Comparison of ENCODE assay signal across 1 cellular context in the genomic region with DNA sequence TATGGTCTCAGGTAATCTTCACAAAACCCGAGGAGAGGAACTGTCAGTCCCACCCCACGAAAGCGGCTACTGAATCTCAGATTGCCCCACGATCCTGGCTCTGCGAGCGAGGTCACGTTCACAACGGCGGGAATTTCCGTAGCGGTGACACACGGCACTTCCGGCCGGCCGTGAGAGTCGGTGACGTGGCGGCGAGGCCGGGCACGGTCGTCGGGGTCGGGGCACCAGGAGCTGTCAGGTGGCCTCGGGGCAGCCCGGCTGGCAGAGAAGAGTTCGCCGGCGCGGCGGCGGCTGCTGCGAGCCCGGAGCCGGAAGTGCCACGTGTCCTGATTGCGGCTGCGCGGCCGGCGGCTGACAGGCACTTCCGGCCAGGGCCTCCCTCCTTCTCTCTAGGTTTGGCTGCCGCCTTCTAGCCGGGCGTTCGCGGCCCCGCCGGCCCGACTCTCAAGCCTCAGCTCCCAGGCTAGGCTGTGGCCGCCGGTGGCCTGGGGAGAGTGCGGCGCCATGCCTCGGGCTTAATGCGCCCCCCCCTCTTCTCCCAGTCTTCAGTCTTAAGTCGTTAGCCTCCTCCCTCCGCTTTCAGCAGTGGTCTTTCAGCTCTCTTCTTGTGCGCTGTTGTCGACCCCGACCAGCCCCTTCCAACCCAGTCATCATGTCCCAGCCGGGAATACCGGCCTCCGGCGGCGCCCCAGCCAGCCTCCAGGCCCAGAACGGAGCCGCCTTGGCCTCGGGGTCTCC.
A peak's percentile ranks its signal among the peaks of the same experiment; 100 is the strongest.
TF ChIP-seq lines count a peak whose summit lies in the region.

A gene (plus strand): TSS at position 361 of the 738 bp plus-strand sequence. CDS start 292 bp downstream, at position 653.

TF ChIP-seq in K562, 482 proteins besides CTCF, POLR2A, EP300 and RAD21 (continued from another document and continues in another):
- TF ChIP-seq, protein P1, sequence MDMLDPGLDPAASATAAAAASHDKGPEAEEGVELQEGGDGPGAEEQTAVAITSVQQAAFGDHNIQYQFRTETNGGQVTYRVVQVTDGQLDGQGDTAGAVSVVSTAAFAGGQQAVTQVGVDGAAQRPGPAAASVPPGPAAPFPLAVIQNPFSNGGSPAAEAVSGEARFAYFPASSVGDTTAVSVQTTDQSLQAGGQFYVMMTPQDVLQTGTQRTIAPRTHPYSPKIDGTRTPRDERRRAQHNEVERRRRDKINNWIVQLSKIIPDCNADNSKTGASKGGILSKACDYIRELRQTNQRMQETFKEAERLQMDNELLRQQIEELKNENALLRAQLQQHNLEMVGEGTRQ (CRISPR knock-in tag; IDR thresholded peaks at IDR 0.05): peak; percentile 46; the same call in 1 of the 2 replicates
- no peak for TF ChIP-seq CAMTA2 (CRISPR knock-in tag; conservative IDR thresholded peaks at IDR 0.05)
- no peak for TF ChIP-seq MTF1 (CRISPR knock-in tag; IDR thresholded peaks at IDR 0.05; ENCODE audit: borderline replicate concordance)
- TF ChIP-seq ZNF212 (CRISPR knock-in tag; IDR thresholded peaks at IDR 0.05): no peak
- peak; percentile 53 for TF ChIP-seq BRD4 (IDR thresholded peaks at IDR 0.05)
- TF ChIP-seq GABPB2 (CRISPR knock-in tag; conservative IDR thresholded peaks at IDR 0.05): no peak
- TF ChIP-seq, protein P2, sequence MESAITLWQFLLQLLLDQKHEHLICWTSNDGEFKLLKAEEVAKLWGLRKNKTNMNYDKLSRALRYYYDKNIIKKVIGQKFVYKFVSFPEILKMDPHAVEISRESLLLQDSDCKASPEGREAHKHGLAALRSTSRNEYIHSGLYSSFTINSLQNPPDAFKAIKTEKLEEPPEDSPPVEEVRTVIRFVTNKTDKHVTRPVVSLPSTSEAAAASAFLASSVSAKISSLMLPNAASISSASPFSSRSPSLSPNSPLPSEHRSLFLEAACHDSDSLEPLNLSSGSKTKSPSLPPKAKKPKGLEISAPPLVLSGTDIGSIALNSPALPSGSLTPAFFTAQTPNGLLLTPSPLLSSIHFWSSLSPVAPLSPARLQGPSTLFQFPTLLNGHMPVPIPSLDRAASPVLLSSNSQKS (CRISPR knock-in tag; IDR thresholded peaks at IDR 0.05): no peak
- peak; percentile 73 to 89; a peak in 3 of 4 replicates for TF ChIP-seq SIN3A (IDR thresholded peaks at IDR 0.05; ENCODE audit: borderline replicate concordance in 2 of 2, control insufficient read depth in 1 of 2, low read depth in 2 of 2, low read length in 2 of 2)
- TF ChIP-seq EP400 (IDR thresholded peaks at IDR 0.05): peak; percentile 99
- no peak for TF ChIP-seq SAFB (IDR thresholded peaks at IDR 0.05; ENCODE audit: borderline replicate concordance, low read depth, low read length)
- TF ChIP-seq ELF1 (tag; IDR thresholded peaks at IDR 0.05): peak; percentile 91
- TF ChIP-seq, protein P3, sequence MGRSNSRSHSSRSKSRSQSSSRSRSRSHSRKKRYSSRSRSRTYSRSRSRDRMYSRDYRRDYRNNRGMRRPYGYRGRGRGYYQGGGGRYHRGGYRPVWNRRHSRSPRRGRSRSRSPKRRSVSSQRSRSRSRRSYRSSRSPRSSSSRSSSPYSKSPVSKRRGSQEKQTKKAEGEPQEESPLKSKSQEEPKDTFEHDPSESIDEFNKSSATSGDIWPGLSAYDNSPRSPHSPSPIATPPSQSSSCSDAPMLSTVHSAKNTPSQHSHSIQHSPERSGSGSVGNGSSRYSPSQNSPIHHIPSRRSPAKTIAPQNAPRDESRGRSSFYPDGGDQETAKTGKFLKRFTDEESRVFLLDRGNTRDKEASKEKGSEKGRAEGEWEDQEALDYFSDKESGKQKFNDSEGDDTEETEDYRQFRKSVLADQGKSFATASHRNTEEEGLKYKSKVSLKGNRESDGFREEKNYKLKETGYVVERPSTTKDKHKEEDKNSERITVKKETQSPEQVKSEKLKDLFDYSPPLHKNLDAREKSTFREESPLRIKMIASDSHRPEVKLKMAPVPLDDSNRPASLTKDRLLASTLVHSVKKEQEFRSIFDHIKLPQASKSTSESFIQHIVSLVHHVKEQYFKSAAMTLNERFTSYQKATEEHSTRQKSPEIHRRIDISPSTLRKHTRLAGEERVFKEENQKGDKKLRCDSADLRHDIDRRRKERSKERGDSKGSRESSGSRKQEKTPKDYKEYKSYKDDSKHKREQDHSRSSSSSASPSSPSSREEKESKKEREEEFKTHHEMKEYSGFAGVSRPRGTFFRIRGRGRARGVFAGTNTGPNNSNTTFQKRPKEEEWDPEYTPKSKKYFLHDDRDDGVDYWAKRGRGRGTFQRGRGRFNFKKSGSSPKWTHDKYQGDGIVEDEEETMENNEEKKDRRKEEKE (IDR thresholded peaks at IDR 0.05; ENCODE audit: borderline replicate concordance in 1 of 2, control insufficient read depth in 1 of 2, low read depth in 2 of 2, low read length in 1 of 2): peak in 1 of 2 experiments; percentile 74; a peak in 1 of 4 replicates
- TF ChIP-seq ZEB2 (IDR thresholded peaks at IDR 0.05): peak; percentile 17; the same call in 1 of the 2 replicates
- TF ChIP-seq, protein P4, sequence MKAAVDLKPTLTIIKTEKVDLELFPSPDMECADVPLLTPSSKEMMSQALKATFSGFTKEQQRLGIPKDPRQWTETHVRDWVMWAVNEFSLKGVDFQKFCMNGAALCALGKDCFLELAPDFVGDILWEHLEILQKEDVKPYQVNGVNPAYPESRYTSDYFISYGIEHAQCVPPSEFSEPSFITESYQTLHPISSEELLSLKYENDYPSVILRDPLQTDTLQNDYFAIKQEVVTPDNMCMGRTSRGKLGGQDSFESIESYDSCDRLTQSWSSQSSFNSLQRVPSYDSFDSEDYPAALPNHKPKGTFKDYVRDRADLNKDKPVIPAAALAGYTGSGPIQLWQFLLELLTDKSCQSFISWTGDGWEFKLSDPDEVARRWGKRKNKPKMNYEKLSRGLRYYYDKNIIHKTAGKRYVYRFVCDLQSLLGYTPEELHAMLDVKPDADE (conservative IDR thresholded peaks at IDR 0.05; ENCODE audit: control insufficient read depth, low read depth, low read length): peak; percentile 60
- no peak for TF ChIP-seq ZNF384 (IDR thresholded peaks at IDR 0.05; ENCODE audit: low read depth, low read length)
- TF ChIP-seq ZNF561 (CRISPR knock-in tag; conservative IDR thresholded peaks at IDR 0.05): no peak
- TF ChIP-seq, protein P5, sequence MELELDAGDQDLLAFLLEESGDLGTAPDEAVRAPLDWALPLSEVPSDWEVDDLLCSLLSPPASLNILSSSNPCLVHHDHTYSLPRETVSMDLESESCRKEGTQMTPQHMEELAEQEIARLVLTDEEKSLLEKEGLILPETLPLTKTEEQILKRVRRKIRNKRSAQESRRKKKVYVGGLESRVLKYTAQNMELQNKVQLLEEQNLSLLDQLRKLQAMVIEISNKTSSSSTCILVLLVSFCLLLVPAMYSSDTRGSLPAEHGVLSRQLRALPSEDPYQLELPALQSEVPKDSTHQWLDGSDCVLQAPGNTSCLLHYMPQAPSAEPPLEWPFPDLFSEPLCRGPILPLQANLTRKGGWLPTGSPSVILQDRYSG (tag; conservative IDR thresholded peaks at IDR 0.05; ENCODE audit: low read depth): peak; percentile 95
- no peak for TF ChIP-seq GTF2A2 (tag; IDR thresholded peaks at IDR 0.05)
- TF ChIP-seq ELF2 (CRISPR knock-in tag; IDR thresholded peaks at IDR 0.05): peak; percentile 76; the same call in 1 of the 2 replicates
- TF ChIP-seq, protein P6, sequence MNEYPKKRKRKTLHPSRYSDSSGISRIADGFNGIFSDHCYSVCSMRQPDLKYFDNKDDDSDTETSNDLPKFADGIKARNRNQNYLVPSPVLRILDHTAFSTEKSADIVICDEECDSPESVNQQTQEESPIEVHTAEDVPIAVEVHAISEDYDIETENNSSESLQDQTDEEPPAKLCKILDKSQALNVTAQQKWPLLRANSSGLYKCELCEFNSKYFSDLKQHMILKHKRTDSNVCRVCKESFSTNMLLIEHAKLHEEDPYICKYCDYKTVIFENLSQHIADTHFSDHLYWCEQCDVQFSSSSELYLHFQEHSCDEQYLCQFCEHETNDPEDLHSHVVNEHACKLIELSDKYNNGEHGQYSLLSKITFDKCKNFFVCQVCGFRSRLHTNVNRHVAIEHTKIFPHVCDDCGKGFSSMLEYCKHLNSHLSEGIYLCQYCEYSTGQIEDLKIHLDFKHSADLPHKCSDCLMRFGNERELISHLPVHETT (CRISPR knock-in tag; conservative IDR thresholded peaks at IDR 0.05 in 1 of 2, IDR thresholded peaks at IDR 0.05 in 1 of 2): peak in 1 of 2 experiments; percentile 88; a peak in 2 of 4 replicates
- TF ChIP-seq TRIM28 (IDR thresholded peaks at IDR 0.05): no peak
- TF ChIP-seq, protein P7, sequence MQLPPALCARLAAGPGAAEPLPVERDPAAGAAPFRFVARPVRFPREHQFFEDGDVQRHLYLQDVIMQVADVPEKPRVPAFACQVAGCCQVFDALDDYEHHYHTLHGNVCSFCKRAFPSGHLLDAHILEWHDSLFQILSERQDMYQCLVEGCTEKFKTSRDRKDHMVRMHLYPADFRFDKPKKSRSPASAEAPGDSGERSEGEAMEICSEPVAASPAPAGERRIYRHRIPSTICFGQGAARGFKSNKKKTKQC (CRISPR knock-in tag; IDR thresholded peaks at IDR 0.05): peak; percentile 68; the same call in 1 of the 2 replicates
- peak; percentile 65; the same call in 1 of the 2 replicates for TF ChIP-seq KLF1 (tag; IDR thresholded peaks at IDR 0.05)
- TF ChIP-seq ZNF444 (CRISPR knock-in tag; IDR thresholded peaks at IDR 0.05): no peak
- TF ChIP-seq NR2F6 (CRISPR knock-in tag; IDR thresholded peaks at IDR 0.05): no peak
- TF ChIP-seq ZNF830 (CRISPR knock-in tag; IDR thresholded peaks at IDR 0.05): 0 out of 2 replicates have a peak, but pooled peaks have one; percentile 59
- TF ChIP-seq MAFK (IDR thresholded peaks at IDR 0.05; ENCODE audit: low read length): no peak
- 0 out of 4 replicates have a peak, but pooled peaks of 1 of the 2 experiments have one; percentile 35 for TF ChIP-seq SRF (CRISPR knock-in tag; IDR thresholded peaks at IDR 0.05)
- TF ChIP-seq CEBPG (CRISPR knock-in tag; IDR thresholded peaks at IDR 0.05): 0 out of 2 replicates have a peak, but pooled peaks have one; percentile 48
- no peak for TF ChIP-seq CEBPG (tag; conservative IDR thresholded peaks at IDR 0.05 in 1 of 2, IDR thresholded peaks at IDR 0.05 in 1 of 2)
- TF ChIP-seq SIRT6 (IDR thresholded peaks at IDR 0.05; ENCODE audit: low read depth, low read length): no peak
- TF ChIP-seq, protein P8, sequence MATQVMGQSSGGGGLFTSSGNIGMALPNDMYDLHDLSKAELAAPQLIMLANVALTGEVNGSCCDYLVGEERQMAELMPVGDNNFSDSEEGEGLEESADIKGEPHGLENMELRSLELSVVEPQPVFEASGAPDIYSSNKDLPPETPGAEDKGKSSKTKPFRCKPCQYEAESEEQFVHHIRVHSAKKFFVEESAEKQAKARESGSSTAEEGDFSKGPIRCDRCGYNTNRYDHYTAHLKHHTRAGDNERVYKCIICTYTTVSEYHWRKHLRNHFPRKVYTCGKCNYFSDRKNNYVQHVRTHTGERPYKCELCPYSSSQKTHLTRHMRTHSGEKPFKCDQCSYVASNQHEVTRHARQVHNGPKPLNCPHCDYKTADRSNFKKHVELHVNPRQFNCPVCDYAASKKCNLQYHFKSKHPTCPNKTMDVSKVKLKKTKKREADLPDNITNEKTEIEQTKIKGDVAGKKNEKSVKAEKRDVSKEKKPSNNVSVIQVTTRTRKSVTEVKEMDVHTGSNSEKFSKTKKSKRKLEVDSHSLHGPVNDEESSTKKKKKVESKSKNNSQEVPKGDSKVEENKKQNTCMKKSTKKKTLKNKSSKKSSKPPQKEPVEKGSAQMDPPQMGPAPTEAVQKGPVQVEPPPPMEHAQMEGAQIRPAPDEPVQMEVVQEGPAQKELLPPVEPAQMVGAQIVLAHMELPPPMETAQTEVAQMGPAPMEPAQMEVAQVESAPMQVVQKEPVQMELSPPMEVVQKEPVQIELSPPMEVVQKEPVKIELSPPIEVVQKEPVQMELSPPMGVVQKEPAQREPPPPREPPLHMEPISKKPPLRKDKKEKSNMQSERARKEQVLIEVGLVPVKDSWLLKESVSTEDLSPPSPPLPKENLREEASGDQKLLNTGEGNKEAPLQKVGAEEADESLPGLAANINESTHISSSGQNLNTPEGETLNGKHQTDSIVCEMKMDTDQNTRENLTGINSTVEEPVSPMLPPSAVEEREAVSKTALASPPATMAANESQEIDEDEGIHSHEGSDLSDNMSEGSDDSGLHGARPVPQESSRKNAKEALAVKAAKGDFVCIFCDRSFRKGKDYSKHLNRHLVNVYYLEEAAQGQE (CRISPR knock-in tag; IDR thresholded peaks at IDR 0.05; ENCODE audit: low read depth): peak; percentile 37; the same call in 1 of the 2 replicates
- TF ChIP-seq ZNF507 (tag; conservative IDR thresholded peaks at IDR 0.05): no peak
- peak; percentile 64 for TF ChIP-seq E2F3 (CRISPR knock-in tag; IDR thresholded peaks at IDR 0.05)
- no peak for TF ChIP-seq TCF7 (IDR thresholded peaks at IDR 0.05; ENCODE audit: borderline replicate concordance)
- peak; percentile 89; the same call in 1 of the 2 replicates for TF ChIP-seq TGIF2 (CRISPR knock-in tag; IDR thresholded peaks at IDR 0.05)
- no peak for TF ChIP-seq ZSCAN29 (IDR thresholded peaks at IDR 0.05)
- TF ChIP-seq BACH1 (tag; IDR thresholded peaks at IDR 0.05): no peak
- TF ChIP-seq HNRNPLL (IDR thresholded peaks at IDR 0.05; ENCODE audit: low read depth, low read length, poor library complexity, severe bottlenecking): peak; percentile 46
- peak; percentile 95 for TF ChIP-seq ETV5 (CRISPR knock-in tag; IDR thresholded peaks at IDR 0.05; ENCODE audit: low read depth)
- peak; percentile 94 for TF ChIP-seq MTA3 (IDR thresholded peaks at IDR 0.05; ENCODE audit: borderline replicate concordance)
- no peak for TF ChIP-seq ILK (tag; IDR thresholded peaks at IDR 0.05; ENCODE audit: borderline replicate concordance, low read depth)
- TF ChIP-seq MTA1 (IDR thresholded peaks at IDR 0.05; ENCODE audit: borderline replicate concordance): 0 out of 2 replicates have a peak, but pooled peaks have one; percentile 13
